In genomic region chr9:86452194-86452828, GRCh38 we compare ENCODE assay signal across 18 cellular contexts.
A peak's percentile ranks its signal among the peaks of the same experiment; 100 is the strongest.
DNase-seq lines count a peak whose midpoint lies in the region; ATAC-seq and TF ChIP-seq lines count a peak whose summit lies in the region.
"Had no signal": no experiment of that assay in that cellular context is flagged by ENCODE, and none has a peak within 500 bp of the region (broad histone marks: within the 10 kb centered on the region; RNA-seq: fewer than 3 reads in every experiment).

No MANE protein-coding gene starts in this region.

- no peak for DNase-seq in Right ventricle myocardium superior
- DNase-seq in cardiac septum (ENCODE audit: low spot score) = no peak
- DNase-seq in fibroblast of villous mesenchyme (ENCODE audit: low read depth) = peak; percentile 19
- DNase-seq in mucosa of gallbladder (ENCODE audit: low spot score) = peak; percentile 38
- DNase-seq in activated CD4-positive, alpha-beta T cell treated with anti-CD3 and anti-CD28 coated beads, Interleukin-2, amount 10 ng/mL, durations not matched to agents 7 days and 5 days = no peak
- DNase-seq in effector memory CD4-positive, alpha-beta T cell = no peak
- DNase-seq in ACHN = no peak
- DNase-seq: Caco-2, DMS53, HCEC 1CT, Karpas-422, MM.1S, NCI-H187 treated with DMSO at 0.1 percent for 48 hours, NCI-H446, NCI-H748 treated with DMSO at 0.1 percent for 48 hours had no signal

- H3K36me3 ChIP-seq in effector memory CD4-positive, alpha-beta T cell (ENCODE audit: control insufficient read depth, insufficient read depth, low read length) = no peaks in the 10 kb centered on the region

- in situ Hi-C loops in ACHN (cut with HindIII; ENCODE audit: low pct_ligation_motif_present, low pct_unique_long_range_greater_than_20kb, low sequenced_read_pairs) = no loop called here

- no peaks in the 10 kb centered on the region for H3K36me3 Mint-ChIP-seq in activated CD4-positive, alpha-beta T cell treated with anti-CD3 and anti-CD28 coated beads, Interleukin-2, amount 10 ng/mL, durations not matched to agents 7 days and 5 days (ENCODE audit: low read depth)

- CTCF ChIA-PET in activated CD4-positive, alpha-beta T cell treated with anti-CD3 and anti-CD28 coated beads, Interleukin-2, amount 10 ng/mL, durations not matched to agents 7 days and 5 days (lab: Charles Lee) = no interaction called here

- H3K27ac ChIP-seq in effector memory CD4-positive, alpha-beta T cell (ENCODE audit: insufficient read depth, low read length, poor library complexity, severe bottlenecking) = no peak overlapping the region
- H3K27ac ChIP-seq: C4-2B had no signal

- peaks cover 5% of the 10 kb centered on the region for H3K27me3 ChIP-seq in effector memory CD4-positive, alpha-beta T cell (replicated peaks; ENCODE audit: control insufficient read depth, insufficient read depth, low read length, poor library complexity, severe bottlenecking)

- POLR2A ChIA-PET in activated CD4-positive, alpha-beta T cell treated with anti-CD3 and anti-CD28 coated beads, Interleukin-2, amount 10 ng/mL, durations not matched to agents 7 days and 5 days (lab: Charles Lee) = no interaction called here

- intact Hi-C loops in Right ventricle myocardium superior (cut with DNase I) (no loop called here), cardiac septum (cut with DNase I) (no loop called here)

- peak; percentile 66 for ATAC-seq in Right ventricle myocardium superior (ENCODE audit: poor library complexity)
- ATAC-seq in GM19452 (IDR thresholded peaks at IDR 0.05; ENCODE audit: unreplicated experiment) = no peak
- ATAC-seq: Panc1 had no signal

- H3K4me1 Mint-ChIP-seq in activated CD4-positive, alpha-beta T cell treated with anti-CD3 and anti-CD28 coated beads, Interleukin-2, amount 10 ng/mL, durations not matched to agents 7 days and 5 days = no peaks in the 10 kb centered on the region

- TF ChIP-seq CTCF in fibroblast of villous mesenchyme (IDR thresholded peaks at IDR 0.05; ENCODE audit: insufficient read depth, low read depth, low read length) = no peak

- no peak overlapping the region for H3K4me3 ChIP-seq in fibroblast of villous mesenchyme (ENCODE audit: low read depth, low read length)
- no peak overlapping the region for H3K4me3 ChIP-seq in effector memory CD4-positive, alpha-beta T cell (ENCODE audit: insufficient read depth, low read depth, low read length, poor library complexity, severe bottlenecking)

- H3K9me3 ChIP-seq in effector memory CD4-positive, alpha-beta T cell (ENCODE audit: control insufficient read depth, low read length) = no peaks in the 10 kb centered on the region
- H3K9me3 ChIP-seq: Caco-2 had no signal

- no peaks in the 10 kb centered on the region for H3K9me3 Mint-ChIP-seq in activated CD4-positive, alpha-beta T cell treated with anti-CD3 and anti-CD28 coated beads, Interleukin-2, amount 10 ng/mL, durations not matched to agents 7 days and 5 days

- H3K4me3 Mint-ChIP-seq in activated CD4-positive, alpha-beta T cell treated with anti-CD3 and anti-CD28 coated beads, Interleukin-2, amount 10 ng/mL, durations not matched to agents 7 days and 5 days = no peak overlapping the region

- H3K4me1 ChIP-seq in effector memory CD4-positive, alpha-beta T cell (ENCODE audit: control insufficient read depth, insufficient read depth, low read length, poor library complexity, severe bottlenecking) = no peaks in the 10 kb centered on the region
- H3K4me1 ChIP-seq: Caco-2 had no signal

- peaks cover 13% of the 10 kb centered on the region for H3K27me3 Mint-ChIP-seq in activated CD4-positive, alpha-beta T cell treated with anti-CD3 and anti-CD28 coated beads, Interleukin-2, amount 10 ng/mL, durations not matched to agents 7 days and 5 days

- no peak overlapping the region for H3K27ac Mint-ChIP-seq in activated CD4-positive, alpha-beta T cell treated with anti-CD3 and anti-CD28 coated beads, Interleukin-2, amount 10 ng/mL, durations not matched to agents 7 days and 5 days

Comparison
In these comparisons a context has a peak if more than half of its experiments do, and no peak if none do; other contexts are left out.
1. DNase-seq: peak in fibroblast of villous mesenchyme (single experiment) and mucosa of gallbladder (single experiment); none in Right ventricle myocardium superior (single experiment), cardiac septum (single experiment), activated CD4-positive, alpha-beta T cell treated with anti-CD3 and anti-CD28 coated beads, Interleukin-2, amount 10 ng/mL, durations not matched to agents 7 days and 5 days (single experiment), effector memory CD4-positive, alpha-beta T cell (0 of 3) and ACHN (single experiment).